1 cellular context compared by ENCODE assay signal in the genomic region with DNA sequence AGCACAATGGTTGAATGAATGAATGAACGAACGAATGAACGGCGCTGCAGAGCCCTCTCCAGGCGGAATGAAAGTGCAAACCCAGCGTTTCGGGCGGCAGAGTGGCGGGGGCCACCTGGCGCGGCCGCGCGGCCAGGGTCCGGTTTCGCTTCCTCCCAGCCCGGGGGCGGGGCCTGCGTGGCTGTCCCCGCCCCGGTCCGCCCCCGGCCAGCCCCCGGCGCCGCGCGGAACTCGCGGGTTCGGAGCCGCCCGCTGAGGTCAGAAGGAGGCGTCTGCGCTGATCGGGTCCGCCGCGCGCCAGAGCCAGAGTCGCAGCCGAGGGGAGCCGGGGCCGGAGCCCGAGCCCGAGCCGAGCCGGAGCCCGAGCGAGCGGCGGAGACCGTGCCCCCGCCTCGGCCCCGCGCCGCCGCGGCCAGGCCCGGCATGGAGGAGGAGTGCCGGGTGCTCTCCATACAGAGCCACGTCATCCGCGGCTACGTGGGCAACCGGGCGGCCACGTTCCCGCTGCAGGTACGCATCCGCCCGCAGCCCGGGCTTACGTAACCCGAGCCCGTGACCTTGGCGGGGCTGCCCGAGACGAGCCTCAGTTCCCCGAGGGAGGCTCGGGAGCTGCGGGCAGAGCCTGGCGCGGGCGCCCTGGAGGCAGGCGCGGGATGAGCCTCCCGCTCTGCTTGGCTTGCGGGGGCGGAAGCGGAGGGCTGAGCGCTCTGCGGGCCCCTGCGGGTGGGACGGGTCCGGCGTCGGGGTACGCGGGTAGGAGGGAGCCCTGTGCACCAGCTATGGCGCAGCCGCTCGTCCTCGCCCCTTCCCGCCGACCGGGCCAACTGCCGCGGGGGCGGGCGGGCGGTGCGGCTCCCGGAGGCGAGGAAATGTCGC.
TF ChIP-seq lines count a peak whose summit lies in the region.

TSS of gene PDXK (plus strand) at position 258 of the 876 bp plus-strand sequence. CDS start at position 424, 166 bp downstream.

TF ChIP-seq in SK-N-SH treated with all-trans-retinoic acid at 6 μM for 48 hours, 23 proteins besides CTCF, POLR2A, EP300 and RAD21 (continued from another document):
- TF ChIP-seq, protein P1, sequence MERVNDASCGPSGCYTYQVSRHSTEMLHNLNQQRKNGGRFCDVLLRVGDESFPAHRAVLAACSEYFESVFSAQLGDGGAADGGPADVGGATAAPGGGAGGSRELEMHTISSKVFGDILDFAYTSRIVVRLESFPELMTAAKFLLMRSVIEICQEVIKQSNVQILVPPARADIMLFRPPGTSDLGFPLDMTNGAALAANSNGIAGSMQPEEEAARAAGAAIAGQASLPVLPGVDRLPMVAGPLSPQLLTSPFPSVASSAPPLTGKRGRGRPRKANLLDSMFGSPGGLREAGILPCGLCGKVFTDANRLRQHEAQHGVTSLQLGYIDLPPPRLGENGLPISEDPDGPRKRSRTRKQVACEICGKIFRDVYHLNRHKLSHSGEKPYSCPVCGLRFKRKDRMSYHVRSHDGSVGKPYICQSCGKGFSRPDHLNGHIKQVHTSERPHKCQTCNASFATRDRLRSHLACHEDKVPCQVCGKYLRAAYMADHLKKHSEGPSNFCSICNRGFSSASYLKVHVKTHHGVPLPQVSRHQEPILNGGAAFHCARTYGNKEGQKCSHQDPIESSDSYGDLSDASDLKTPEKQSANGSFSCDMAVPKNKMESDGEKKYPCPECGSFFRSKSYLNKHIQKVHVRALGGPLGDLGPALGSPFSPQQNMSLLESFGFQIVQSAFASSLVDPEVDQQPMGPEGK (CRISPR knock-in tag; IDR thresholded peaks at IDR 0.05; ENCODE audit: borderline replicate concordance), result no peak
- TF ChIP-seq TOX (CRISPR knock-in tag; IDR thresholded peaks at IDR 0.05; ENCODE audit: borderline replicate concordance) (no peak), OSR1 (CRISPR knock-in tag; IDR thresholded peaks at IDR 0.05) (no peak), CSDC2 (CRISPR knock-in tag; IDR thresholded peaks at IDR 0.05) (no peak)
